Comparison of ENCODE assay signal across 13 cellular contexts in genomic region chr2:148877403-148877740, GRCh38. TPM values are rescaled to one million over a fixed set of nuclear protein-coding genes. Genes with fewer than 3 reads are reported as not detected.
A peak's percentile ranks its signal among the peaks of the same experiment; 100 is the strongest.
DNase-seq lines count a peak whose midpoint lies in the region; ATAC-seq and TF ChIP-seq lines count a peak whose summit lies in the region.
"Had no signal": no experiment of that assay in that cellular context is flagged by ENCODE, and none has a peak within 500 bp of the region (broad histone marks: within the 10 kb centered on the region; RNA-seq: fewer than 3 reads in every experiment).

No MANE protein-coding gene starts in this region.

- H3K4me3 ChIP-seq in PC-3 (ENCODE audit: low read length) = no peak overlapping the region; the same call in 1 of the 2 replicates
- no peak overlapping the region for H3K4me3 ChIP-seq in adrenal gland

- no peaks in the 10 kb centered on the region for H3F3A ChIP-seq in PC-3 (ENCODE audit: low read length, unreplicated experiment)

- CTCF ChIA-PET in PC-3 (lab: Charles Lee) = interaction anchor here (0.7 kb wide), 1 partner anchor 276 kb away, joined by 13 read pairs; no protein-coding TSS in a partner anchor

- H3K9me3 ChIP-seq in PC-3 (ENCODE audit: low read length) (no peaks in the 10 kb centered on the region), adrenal gland (replicated peaks in 1 of 3) (no peaks in the 10 kb centered on the region)
- H3K9me3 ChIP-seq: transverse colon had no signal

- TF ChIP-seq POLR2A in adrenal gland (IDR thresholded peaks at IDR 0.05) = no peak

- H3K79me2 ChIP-seq in PC-3 (ENCODE audit: low read length) = no peaks in the 10 kb centered on the region

- H3K27me3 Mint-ChIP-seq in activated T-cell treated with anti-CD3 and anti-CD28 coated beads, Interleukin-2, amount 50 U/mL, for 24 hours = peaks cover 21% of the 10 kb centered on the region
- H3K27me3 Mint-ChIP-seq in glutamatergic neuron (ENCODE audit: unreplicated experiment) = peaks cover 17% of the 10 kb centered on the region
- H3K27me3 Mint-ChIP-seq in stimulated activated naive B cell treated with anti-CD40 and anti-IgM and Interleukin-4, amounts not matched to agents 10 μg/mL and 1 μg/mL and 100 μg/mL, for 72 hours = peaks cover 32 to 34% of the 10 kb centered on the region in 2 donors

- H3K4me1 Mint-ChIP-seq in activated T-cell treated with anti-CD3 and anti-CD28 coated beads, Interleukin-2, amount 50 U/mL, for 24 hours (ENCODE audit: low read depth) = peaks cover 14% of the 10 kb centered on the region
- peaks cover 33% of the 10 kb centered on the region for H3K4me1 Mint-ChIP-seq in glutamatergic neuron (ENCODE audit: low read depth, unreplicated experiment)
- peaks cover 10 to 13% of the 10 kb centered on the region in 2 donors for H3K4me1 Mint-ChIP-seq in stimulated activated naive B cell treated with anti-CD40 and anti-IgM and Interleukin-4, amounts not matched to agents 10 μg/mL and 1 μg/mL and 100 μg/mL, for 72 hours

- H3K9me2 ChIP-seq in PC-3 (replicated peaks; ENCODE audit: low read length) = no peaks in the 10 kb centered on the region

- no peaks in the 10 kb centered on the region for H4K20me1 ChIP-seq in PC-3 (ENCODE audit: low read length)

- H3K4me1 ChIP-seq in PC-3 (ENCODE audit: insufficient read depth, low read length) = peaks cover 12% of the 10 kb centered on the region; the same call in 1 of the 2 replicates
- peaks cover 14 to 15% of the 10 kb centered on the region in 2 donors for H3K4me1 ChIP-seq in adrenal gland (replicated peaks in 1 of 2)

- intact Hi-C loops in PC-3 (cut with micrococcal nuclease) (loop anchor here (10.0 kb wide), 1 partner anchor 233 kb away; the partner anchor contains the start of gene EPC2), adrenal gland (cut with DNase I) (no loop called here)

- BruUV-seq in PC-3 (replicated peaks; lab: Mats Ljungman, UMichigan) = no TSS peak

- H3K4me3 Mint-ChIP-seq in activated T-cell treated with anti-CD3 and anti-CD28 coated beads, Interleukin-2, amount 50 U/mL, for 24 hours = peak overlapping the region; percentile 84
- H3K4me3 Mint-ChIP-seq in glutamatergic neuron (ENCODE audit: unreplicated experiment) = peak overlapping the region; percentile 99
- H3K4me3 Mint-ChIP-seq in stimulated activated naive B cell treated with anti-CD40 and anti-IgM and Interleukin-4, amounts not matched to agents 10 μg/mL and 1 μg/mL and 100 μg/mL, for 72 hours = peak overlapping the region; percentile 84

- 0 out of 2 replicates have a peak, but pooled peaks have one; percentile 20 for ATAC-seq in PC-3
- ATAC-seq in stimulated activated naive B cell treated with anti-CD40 and anti-IgM and Interleukin-4, amounts not matched to agents 10 μg/mL and 1 μg/mL and 100 μg/mL, for 72 hours (replicated peaks) = no peak
- ATAC-seq: activated CD4-positive, CD25-positive, alpha-beta regulatory T cell treated with anti-CD3 and anti-CD28 coated beads, Interleukin-2, amount 50 U/mL, for 24 hours; Right ventricle myocardium inferior had no signal

- WGBS in adrenal gland, 4 donors = 29 to 40% (median 31%) methylated on average over 1 of the region's 1 CpG

- H3K27ac ChIP-seq in PC-3 (ENCODE audit: low read length) (no peak overlapping the region), adrenal gland (peak overlapping the region in 2 of 5 donors; percentile 66 to 77)
- H3K27ac ChIP-seq: BLaER1 had no signal

- TF ChIP-seq CTCF in PC-3 (conservative IDR thresholded peaks at IDR 0.05; ENCODE audit: low read depth, low read length) (no peak), glutamatergic neuron (IDR thresholded peaks at IDR 0.05; ENCODE audit: partially characterized antibody, unreplicated experiment) (no peak), adrenal gland (IDR thresholded peaks at IDR 0.05) (no peak)

- H3K36me3 ChIP-seq in PC-3 (ENCODE audit: low read depth, low read length) (no peaks in the 10 kb centered on the region), adrenal gland (replicated peaks in 1 of 2) (no peaks in the 10 kb centered on the region)
- H3K36me3 ChIP-seq: BLaER1, sigmoid colon, transverse colon had no signal

- H3K4me2 ChIP-seq in PC-3 (ENCODE audit: low read length) = peak overlapping the region; percentile 78; the same call in 1 of the 2 replicates

- H3K36me3 Mint-ChIP-seq in activated T-cell treated with anti-CD3 and anti-CD28 coated beads, Interleukin-2, amount 50 U/mL, for 24 hours (ENCODE audit: low read depth) = peaks cover 8% of the 10 kb centered on the region
- no peaks in the 10 kb centered on the region for H3K36me3 Mint-ChIP-seq in glutamatergic neuron (ENCODE audit: unreplicated experiment)
- H3K36me3 Mint-ChIP-seq in stimulated activated naive B cell treated with anti-CD40 and anti-IgM and Interleukin-4, amounts not matched to agents 10 μg/mL and 1 μg/mL and 100 μg/mL, for 72 hours = peaks cover under 1 to 2% of the 10 kb centered on the region in 2 donors

- peaks cover 5% of the 10 kb centered on the region for H3K9me3 Mint-ChIP-seq in activated T-cell treated with anti-CD3 and anti-CD28 coated beads, Interleukin-2, amount 50 U/mL, for 24 hours
- H3K9me3 Mint-ChIP-seq in glutamatergic neuron (ENCODE audit: unreplicated experiment) = peaks cover 21% of the 10 kb centered on the region
- peaks cover 0 to 2% of the 10 kb centered on the region in 2 donors for H3K9me3 Mint-ChIP-seq in stimulated activated naive B cell treated with anti-CD40 and anti-IgM and Interleukin-4, amounts not matched to agents 10 μg/mL and 1 μg/mL and 100 μg/mL, for 72 hours

- DNase-seq in activated T-cell treated with anti-CD3 and anti-CD28 coated beads, Interleukin-2, amount 50 U/mL, for 24 hours = no peak
- DNase-seq in activated T-cell treated with anti-CD3 and anti-CD28 coated beads, Interleukin-2, amount 50 U/mL, for 1 hour = no peak
- DNase-seq in PC-3 = no peak
- DNase-seq in glutamatergic neuron = no peak
- DNase-seq in stimulated activated naive B cell treated with anti-CD40 and anti-IgM and Interleukin-4, amounts not matched to agents 10 μg/mL and 1 μg/mL and 100 μg/mL, for 72 hours = no peak
- no peak for DNase-seq in NCI-H187 treated with DMSO at 0.1 percent for 48 hours (lab: John Stamatoyannopoulos, UW)
- DNase-seq in UCSD-AML1 (lab: John Stamatoyannopoulos, UW; ENCODE audit: unreplicated experiment) = no peak
- no peak for DNase-seq in adrenal gland
- DNase-seq: sigmoid colon had no signal

- POLR2A ChIA-PET in PC-3 (lab: Charles Lee; ENCODE audit: unreplicated experiment) = interaction anchor here (0.5 to 0.6 kb wide), 2 partner anchors 332 to 857 kb away, joined by 9 to 18 read pairs; partner anchors contain the start of genes MBD5 and ORC4

- peak overlapping the region; percentile 51; the same call in 1 of the 2 replicates for H2AFZ ChIP-seq in PC-3 (ENCODE audit: low read length)

- no peak overlapping the region for H3K27ac Mint-ChIP-seq in activated T-cell treated with anti-CD3 and anti-CD28 coated beads, Interleukin-2, amount 50 U/mL, for 24 hours
- H3K27ac Mint-ChIP-seq in glutamatergic neuron (ENCODE audit: unreplicated experiment) = peak overlapping the region; percentile 99
- H3K27ac Mint-ChIP-seq in stimulated activated naive B cell treated with anti-CD40 and anti-IgM and Interleukin-4, amounts not matched to agents 10 μg/mL and 1 μg/mL and 100 μg/mL, for 72 hours = no peak overlapping the region

- peaks cover 28% of the 10 kb centered on the region for H3K27me3 ChIP-seq in PC-3 (ENCODE audit: low read length)
- H3K27me3 ChIP-seq in adrenal gland = peaks cover 9% of the 10 kb centered on the region

- no peak overlapping the region for H3K9ac ChIP-seq in PC-3 (ENCODE audit: low read length)
- H3K9ac ChIP-seq: BLaER1 had no signal

RNA-seq across cellular contexts. Expression of gene KIF5C, which starts 2.3 kb away (rescaled TPM):
- 4.0 and 7.3 TPM in 2 replicates for total RNA-seq in PC-3 (2014; rRNA removed)
- total RNA-seq in glutamatergic neuron (ENCODE audit: unreplicated experiment) = 673 TPM
- 10 to 100 TPM; 17.3 to 62.1 (median 20.9) TPM for total RNA-seq in adrenal gland
- 10 to 100 TPM; 16.0 to 31.2 (median 18.8) TPM for polyA plus RNA-seq in adrenal gland

Comparison
In these comparisons a context has a peak if more than half of its experiments do, and no peak if none do; other contexts are left out.
1. RNA of gene KIF5C, which starts 2.3 kb away (total RNA-seq): 673 TPM in glutamatergic neuron (single experiment); 17.3 to 62.1 TPM in adrenal gland and 4.0 to 7.3 TPM in PC-3; every median in the first group is over 10 times any median in the second.
2. Peak in every context shown above with its lines, with median percentiles within 50 percentile points of each other: H3K4me3 Mint-ChIP-seq.